ENCODE assay signal across 9 cellular contexts in the genomic region with DNA sequence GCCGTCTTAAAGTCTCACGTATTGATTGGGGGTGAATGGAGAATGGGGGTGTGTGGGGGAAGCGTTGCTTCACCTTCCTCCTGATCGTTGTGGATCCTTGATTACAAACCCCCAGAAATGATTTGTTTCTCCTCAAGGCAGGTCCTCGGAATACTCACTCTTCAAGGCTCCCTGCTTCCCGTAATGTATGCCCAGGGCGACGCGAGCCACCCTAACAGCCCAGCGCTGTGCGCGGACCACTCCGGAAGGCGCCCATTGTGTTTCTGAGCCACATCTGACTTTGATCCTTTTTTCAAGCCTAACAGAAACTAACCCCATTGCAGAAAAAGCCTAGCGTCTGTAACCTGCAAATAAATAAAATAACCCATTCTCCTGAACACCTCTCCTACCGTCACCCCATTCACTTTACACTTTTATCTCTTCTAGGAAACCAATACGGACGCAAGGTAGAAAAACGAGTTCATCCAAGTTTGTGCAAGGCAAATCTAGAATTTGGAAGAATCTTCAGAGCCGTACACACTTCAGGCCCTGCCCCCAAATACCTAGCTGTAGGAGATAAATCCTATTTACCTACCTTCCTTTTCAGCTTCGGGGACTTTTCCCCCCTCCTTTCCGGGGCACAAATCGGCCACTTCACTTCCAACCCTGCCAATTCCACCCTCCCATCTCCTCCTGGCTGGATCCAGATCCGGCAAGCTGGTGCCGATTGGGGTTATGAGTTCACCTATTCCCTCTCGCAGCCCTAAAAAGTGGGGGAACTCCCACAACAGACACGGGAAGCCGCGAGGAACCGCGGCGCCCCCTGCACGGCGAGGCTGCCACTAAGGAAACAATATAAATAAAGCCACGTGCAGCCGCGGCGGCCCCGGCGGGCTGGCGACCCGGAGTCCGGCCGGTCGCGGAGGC. TPM values are rescaled to one million over a fixed set of nuclear protein-coding genes. Genes with fewer than 3 reads are reported as not detected.
DNase-seq lines count a peak whose midpoint lies in the region; ATAC-seq, FAIRE-seq and TF ChIP-seq lines count a peak whose summit lies in the region.
"Had no signal": no experiment of that assay in that cellular context is flagged by ENCODE, and none has a peak within 500 bp of the region (broad histone marks: within the 10 kb centered on the region; RNA-seq: fewer than 3 reads in every experiment).

No MANE protein-coding gene starts in this region.

- H3K36me3 Mint-ChIP-seq in CD14-positive monocyte, result no peaks in the 10 kb centered on the region
- H3K36me3 Mint-ChIP-seq: mesothelial cell of epicardium had no signal

- no peaks in the 10 kb centered on the region for H3K79me2 ChIP-seq in DOHH2 (ENCODE audit: control insufficient read depth, low read length)
- H3K79me2 ChIP-seq in KMS-11 (ENCODE audit: insufficient read depth, low read depth), result no peaks in the 10 kb centered on the region
- no peaks in the 10 kb centered on the region for H3K79me2 ChIP-seq in keratinocyte (ENCODE audit: control insufficient read depth, insufficient read depth, low read length)

- peak; percentile 51 for DNase-seq in astrocyte of the hippocampus (ENCODE audit: low read depth, low spot score)
- DNase-seq in keratinocyte (ENCODE audit: low read depth, low spot score), result no peak
- no peak for DNase-seq in thoracic aorta (ENCODE audit: low spot score)
- DNase-seq in GM03348 (ENCODE audit: low spot score), result no peak
- DNase-seq in CD14-positive monocyte (ENCODE audit: low spot score), result no peak
- no peak for DNase-seq in NOMO-1 treated with DMSO at 0.1 percent for 48 hours (lab: John Stamatoyannopoulos, UW; ENCODE audit: unreplicated experiment)

- dilution Hi-C loops in keratinocyte (cut with MboI; ENCODE audit: extremely low pct_ligation_motif_present, low sequenced_read_pairs), result no loop called here

- H3K4me1 ChIP-seq in DOHH2 (ENCODE audit: control insufficient read depth, low read length) (peaks cover 3% of the 10 kb centered on the region), KMS-11 (ENCODE audit: low read depth, poor library complexity, severe bottlenecking) (no peaks in the 10 kb centered on the region), keratinocyte (ENCODE audit: control insufficient read depth, extremely low read depth, insufficient read depth, low read length) (peaks cover 6% of the 10 kb centered on the region), thoracic aorta (ENCODE audit: control insufficient read depth in 1 of 2, low read depth in 2 of 2) (peaks cover 0 to 2% of the 10 kb centered on the region in 2 donors)

- peaks cover 34 to 54% (median 45%) of the 10 kb centered on the region in 3 donors for H3K27me3 Mint-ChIP-seq in CD14-positive monocyte (ENCODE audit: low read depth in 3 of 3)

- H4K20me1 ChIP-seq in DOHH2 (ENCODE audit: control insufficient read depth, insufficient read depth, low read depth, low read length) (no peaks in the 10 kb centered on the region), KMS-11 (ENCODE audit: insufficient read depth) (no peaks in the 10 kb centered on the region), keratinocyte (ENCODE audit: control insufficient read depth, extremely low read depth, insufficient read depth, low read length) (no peaks in the 10 kb centered on the region)

- H3K4me2 ChIP-seq in DOHH2 (ENCODE audit: low read length) (peak overlapping the region; percentile 27; the same call in 1 of the 2 replicates), KMS-11 (peak overlapping the region; percentile 27; the same call in 1 of the 2 replicates), keratinocyte (ENCODE audit: control insufficient read depth, extremely low read depth, insufficient read depth, low read depth, low read length) (peak overlapping the region; percentile 85)

- H3K4me3 ChIP-seq in DOHH2 (ENCODE audit: low read length), result no peak overlapping the region
- no peak overlapping the region for H3K4me3 ChIP-seq in KMS-11 (IDR thresholded peaks at IDR 0.05; ENCODE audit: insufficient read depth, low read depth, low read length)
- peak overlapping the region; percentile 35 to 67 (median 66) for H3K4me3 ChIP-seq in keratinocyte (ENCODE audit: control insufficient read depth in 2 of 3, extremely low read depth in 1 of 3, insufficient read depth in 2 of 3, low read depth in 1 of 3, low read length in 3 of 3)
- H3K4me3 ChIP-seq in thoracic aorta, result peak overlapping the region; percentile 97

- no peaks in the 10 kb centered on the region for H3K9me2 ChIP-seq in DOHH2 (replicated peaks; ENCODE audit: control insufficient read depth, low read length)

- H3K9me3 ChIP-seq in DOHH2 (ENCODE audit: control insufficient read depth, insufficient read depth, low read length) (no peaks in the 10 kb centered on the region), keratinocyte (ENCODE audit: control insufficient read depth, low read depth, low read length) (no peaks in the 10 kb centered on the region), thoracic aorta (no peaks in the 10 kb centered on the region)

- no peak overlapping the region for H3K27ac ChIP-seq in DOHH2 (ENCODE audit: low read depth, low read length)
- H3K27ac ChIP-seq in KMS-11, result no peak overlapping the region
- H3K27ac ChIP-seq in keratinocyte (ENCODE audit: control insufficient read depth, insufficient read depth, low read length), result no peak overlapping the region
- H3K27ac ChIP-seq in thoracic aorta, result no peak overlapping the region

- peaks cover 4% of the 10 kb centered on the region for H3K4me1 Mint-ChIP-seq in CD14-positive monocyte

- intact Hi-C loops in CD14-positive monocyte (cut with micrococcal nuclease), result no loop called here

- TF ChIP-seq CTCF in DOHH2 (IDR thresholded peaks at IDR 0.05; ENCODE audit: low read depth, low read length, poor library complexity, severe bottlenecking) (no peak), KMS-11 (conservative IDR thresholded peaks at IDR 0.05; ENCODE audit: low read depth, low read length) (no peak; the same call in 1 of the 2 replicates), keratinocyte (optimal IDR thresholded peaks at IDR 0.05 in 1 of 3, IDR thresholded peaks at IDR 0.05 in 1 of 3, conservative IDR thresholded peaks at IDR 0.05 in 1 of 3; ENCODE audit: extremely low read depth in 1 of 3, insufficient read depth in 2 of 3, low read length in 3 of 3) (no peak), thoracic aorta (IDR thresholded peaks at IDR 0.05) (no peak), CD14-positive monocyte (IDR thresholded peaks at IDR 0.05) (no peak)

- peaks cover 0 to 3% (median 0%) of the 10 kb centered on the region in 7 donors for H3K9me3 Mint-ChIP-seq in CD14-positive monocyte
- H3K9me3 Mint-ChIP-seq: mesothelial cell of epicardium had no signal

- H3K36me3 ChIP-seq in DOHH2 (ENCODE audit: control insufficient read depth, low read length), result no peaks in the 10 kb centered on the region
- H3K36me3 ChIP-seq in KMS-11 (ENCODE audit: insufficient read depth), result no peaks in the 10 kb centered on the region
- no peaks in the 10 kb centered on the region for H3K36me3 ChIP-seq in keratinocyte (ENCODE audit: control insufficient read depth in 2 of 2, extremely low read depth in 1 of 2, insufficient read depth in 2 of 2, low read length in 2 of 2)
- H3K36me3 ChIP-seq in thoracic aorta, result no peaks in the 10 kb centered on the region

- no peak overlapping the region for H3K27ac Mint-ChIP-seq in CD14-positive monocyte

- no peaks in the 10 kb centered on the region for H3K9me1 ChIP-seq in keratinocyte (ENCODE audit: control insufficient read depth, extremely low read depth, insufficient read depth, low read length)

- H3K27me3 ChIP-seq in DOHH2 (ENCODE audit: control insufficient read depth, low read length) (peaks cover 29% of the 10 kb centered on the region), KMS-11 (ENCODE audit: insufficient read depth, low read depth) (no peaks in the 10 kb centered on the region; the same call in 1 of the 2 replicates), keratinocyte (ENCODE audit: control insufficient read depth, extremely low read depth, insufficient read depth, low read length) (peaks cover 48% of the 10 kb centered on the region), thoracic aorta (replicated peaks; ENCODE audit: insufficient read depth) (no peaks in the 10 kb centered on the region)

- H3F3A ChIP-seq in DOHH2 (ENCODE audit: control insufficient read depth, insufficient read depth), result no peaks in the 10 kb centered on the region

- H3K9ac ChIP-seq in KMS-11, result peak overlapping the region; percentile 50; the same call in 1 of the 2 replicates
- no peak overlapping the region for H3K9ac ChIP-seq in keratinocyte (ENCODE audit: control insufficient read depth, extremely low read depth, insufficient read depth, low read length)

- H3K4me3 Mint-ChIP-seq in CD14-positive monocyte, result no peak overlapping the region

- peak overlapping the region; percentile 80 for H2AFZ ChIP-seq in KMS-11 (ENCODE audit: low read depth)
- peak overlapping the region; percentile 37 for H2AFZ ChIP-seq in keratinocyte (ENCODE audit: control insufficient read depth, low read length)

- ATAC-seq in thoracic aorta (ENCODE audit: insufficient number of reproducible peaks, low FRiP score, low read depth), result no peak

- FAIRE-seq in keratinocyte (lab: Jason Lieb, UNC), result no peak

RNA-seq across cellular contexts. Expression of a gene that starts 1.1 kb away (rescaled TPM):
- not detected in 3 replicates for polyA plus RNA-seq in keratinocyte
- polyA plus RNA-seq in keratinocyte (2011; ENCODE audit: low read depth), result 0.35 TPM
- not detected in 2 replicates for polyA plus RNA-seq in keratinocyte (2011; cell fraction: cytosol; rRNA removed)
- polyA plus RNA-seq in keratinocyte (2011; cell fraction: nucleus; rRNA removed), result not detected in 2 replicates
- polyA plus RNA-seq in keratinocyte (2012; ENCODE audit: low replicate concordance), result not detected in 2 replicates
- polyA minus RNA-seq in keratinocyte, result 0.03 TPM in 1 of 3 replicates, not detected in the others
- polyA minus RNA-seq in keratinocyte (2011; cell fraction: cytosol; rRNA and poly(A)+ RNA removed), result not detected
- polyA minus RNA-seq in keratinocyte (2011; cell fraction: nucleus; rRNA and poly(A)+ RNA removed), result not detected in 2 replicates
- 1 to 10 TPM in 1 of 2 donors, under 1 TPM in 1; 0.41 to 3.0 TPM for total RNA-seq in thoracic aorta
- polyA plus RNA-seq in CD14-positive monocyte, result not detected

Comparison
In these comparisons a context has a peak if more than half of its experiments do, and no peak if none do; other contexts are left out.
1. H3K4me2 ChIP-seq: peak in every context shown above with its lines; median percentile 85 in keratinocyte; 27 in DOHH2; 27 in KMS-11.
2. H3K4me3 ChIP-seq: peak in keratinocyte (3 of 3) and thoracic aorta (single experiment); none in DOHH2 (single experiment) and KMS-11 (single experiment).